ENCODE assay signal across 15 cellular contexts in the genomic region with DNA sequence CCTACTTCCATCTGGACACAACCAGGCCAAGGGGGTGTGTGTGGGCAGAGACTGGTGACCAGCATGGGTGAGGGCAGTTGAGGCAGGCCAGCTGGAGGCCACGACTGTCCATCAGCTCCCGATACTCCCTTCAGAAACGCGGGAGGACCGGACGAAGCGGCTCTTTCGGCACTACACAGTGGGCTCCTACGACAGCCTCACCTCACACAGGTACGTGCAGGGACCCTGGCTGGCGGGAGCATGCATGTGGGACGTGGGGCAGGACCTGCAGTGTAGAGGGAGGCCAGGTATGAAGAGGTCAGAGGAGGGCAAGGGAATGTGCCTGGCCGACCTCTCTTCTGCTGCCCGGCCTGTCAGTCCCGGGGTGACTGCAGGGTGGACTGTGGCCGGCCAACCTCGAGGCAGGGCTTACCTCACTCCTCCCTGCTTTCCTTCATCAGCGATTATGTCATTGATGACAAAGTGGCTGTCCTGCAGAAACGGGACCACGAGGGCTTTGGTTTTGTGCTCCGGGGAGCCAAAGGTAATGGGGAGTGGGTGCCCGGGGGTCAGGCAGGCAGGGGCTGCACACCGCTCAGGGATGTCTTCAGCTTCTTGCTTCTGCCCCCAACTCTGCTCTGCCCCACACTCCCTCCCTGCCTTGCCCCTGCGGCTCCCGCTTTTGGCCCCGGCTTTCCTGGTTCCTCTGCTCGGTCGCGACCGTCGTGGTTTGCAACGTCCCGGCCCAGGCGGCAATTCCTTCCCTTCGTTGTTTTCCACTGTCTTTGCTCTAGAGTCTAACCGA. TPM values are rescaled to one million over a fixed set of nuclear protein-coding genes. Genes with fewer than 3 reads are reported as not detected.
DNase-seq lines count a peak whose midpoint lies in the region; ATAC-seq and TF ChIP-seq lines count a peak whose summit lies in the region.
"Had no signal": no experiment of that assay in that cellular context is flagged by ENCODE, and none has a peak within 500 bp of the region (broad histone marks: within the 10 kb centered on the region; RNA-seq: fewer than 3 reads in every experiment).

No MANE protein-coding gene starts in this region.

- H3K4me3 ChIP-seq in dorsolateral prefrontal cortex: no peak overlapping the region
- no peak overlapping the region for H3K4me3 ChIP-seq in left lung

- TF ChIP-seq CTCF in dorsolateral prefrontal cortex (IDR thresholded peaks at IDR 0.05 in 54 of 56, conservative IDR thresholded peaks at IDR 0.05 in 2 of 56; ENCODE audit: low read depth in 1 of 56, partially characterized antibody in 56 of 56): no peak
- no peak for TF ChIP-seq CTCF in left lung (IDR thresholded peaks at IDR 0.05)

- H3K36me3 ChIP-seq in left lung: peaks cover 0 to 30% of the 10 kb centered on the region in 2 donors

- H3K4me1 ChIP-seq in left lung: peaks cover 4 to 23% of the 10 kb centered on the region in 2 donors

- ATAC-seq in left lung (no peak), sciatic nerve (no peak)
- ATAC-seq: HCT116 had no signal

- no peaks in the 10 kb centered on the region for H3K9me3 ChIP-seq in left lung

- no peaks in the 10 kb centered on the region for H3K27me3 ChIP-seq in dorsolateral prefrontal cortex
- H3K27me3 ChIP-seq in left lung: no peaks in the 10 kb centered on the region

- peak overlapping the region in 5 of 59 donors; percentile 5 to 92 (median 21) for H3K27ac ChIP-seq in dorsolateral prefrontal cortex
- H3K27ac ChIP-seq in left lung: no peak overlapping the region

- DNase-seq in activated naive CD4-positive, alpha-beta T cell treated with anti-CD3 and anti-CD28 coated beads, Interleukin-2, amount 50 U/mL, for 16 hours: peak; percentile 6
- no peak for DNase-seq in activated naive CD4-positive, alpha-beta T cell (lab: John Stamatoyannopoulos, UW)
- DNase-seq in dorsolateral prefrontal cortex (peak in 6 of 10 donors; percentile 9 to 39 (median 27)), left lung (peak; percentile 26 to 46), sciatic nerve (ENCODE audit: low spot score) (peak; percentile 54), NCI-H524 (lab: John Stamatoyannopoulos, UW) (no peak), NCI-H446 (lab: John Stamatoyannopoulos, UW) (no peak)
- DNase-seq in stimulated activated CD4-positive, alpha-beta T cell treated with anti-CD3 and anti-CD28 coated beads, Interleukin-12 subunit alpha, Interleukin-12 subunit beta, amount 100 ng/mL, for 4 hours: no peak
- DNase-seq: DMS79 treated with DMSO at 0.1 percent for 48 hours, GDM1, NCI-H1436 treated with DMSO at 0.1 percent for 48 hours, NCI-H2081, NCI-H69, SHP77 had no signal

- intact Hi-C loops in dorsolateral prefrontal cortex (cut with DNase I): no loop called here
- intact Hi-C loops in left lung (cut with DNase I): no loop called here
- intact Hi-C loops in sciatic nerve (cut with DNase I): no loop called here

RNA-seq across cellular contexts. Expression of a gene that starts 31.3 kb away (rescaled TPM):
- total RNA-seq in dorsolateral prefrontal cortex (100 to 1,000 TPM in 90 of 120 experiments, 10 to 100 TPM in 30; 42.8 to 197 (median 115) TPM), left lung (10 to 100 TPM; 25.1 to 42.9 TPM), sciatic nerve (56.6 TPM)

RNA-seq across cellular contexts. Expression of a gene that starts 34.1 kb away (rescaled TPM):
- total RNA-seq in dorsolateral prefrontal cortex: 1 to 10 TPM in 55 of 120 experiments, under 1 TPM in 41, not detected in 24; 0.33 to 2.9 (median 1.1) TPM
- 1 to 10 TPM in 1 of 2 donors, not detected in 1; 1.4 TPM for total RNA-seq in left lung
- total RNA-seq in sciatic nerve: 1.5 TPM

Comparison
In these comparisons a context has a peak if more than half of its experiments do, and no peak if none do; other contexts are left out.
1. DNase-seq: peak in activated naive CD4-positive, alpha-beta T cell treated with anti-CD3 and anti-CD28 coated beads, Interleukin-2, amount 50 U/mL, for 16 hours (single experiment), dorsolateral prefrontal cortex (6 of 10), left lung (2 of 2) and sciatic nerve (single experiment); none in activated naive CD4-positive, alpha-beta T cell (0 of 4), NCI-H524 (0 of 2), stimulated activated CD4-positive, alpha-beta T cell treated with anti-CD3 and anti-CD28 coated beads, Interleukin-12 subunit alpha, Interleukin-12 subunit beta, amount 100 ng/mL, for 4 hours (single experiment) and NCI-H446 (0 of 2).